40 cellular contexts compared by ENCODE assay signal in the genomic region with DNA sequence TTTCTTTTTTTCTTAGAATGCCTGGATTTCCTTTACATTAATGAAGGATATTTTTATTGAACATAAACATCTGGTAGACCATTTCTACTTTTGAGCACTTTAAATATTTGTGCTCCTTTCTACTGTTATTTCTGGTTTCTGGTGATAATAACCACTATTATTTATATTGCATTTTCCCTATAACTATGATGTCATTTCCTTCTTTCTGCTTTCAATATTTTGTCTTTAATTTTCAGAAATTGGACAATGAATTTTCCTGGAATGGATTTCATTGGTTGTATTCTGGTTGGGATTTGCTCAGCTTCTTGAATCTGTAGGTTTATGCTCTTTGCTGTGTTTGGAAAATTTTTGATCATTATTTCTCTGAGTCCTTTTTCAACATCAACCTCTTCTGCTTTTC. TPM values are rescaled to one million over a fixed set of nuclear protein-coding genes. Genes with fewer than 3 reads are reported as not detected.
DNase-seq lines count a peak whose midpoint lies in the region; ATAC-seq, FAIRE-seq and TF ChIP-seq lines count a peak whose summit lies in the region.
"Had no signal": no experiment of that assay in that cellular context is flagged by ENCODE, and none has a peak within 500 bp of the region (broad histone marks: within the 10 kb centered on the region; RNA-seq: fewer than 3 reads in every experiment).

No MANE protein-coding gene starts in this region.

- TF ChIP-seq EP300 in HepG2 (IDR thresholded peaks at IDR 0.05; ENCODE audit: low read depth in 2 of 2, low read length in 2 of 2) = no peak
- TF ChIP-seq EP300 in HepG2 (CRISPR knock-in tag; IDR thresholded peaks at IDR 0.05; ENCODE audit: borderline replicate concordance) = no peak

- POLR2A ChIA-PET in HepG2 (lab: Yijun Ruan, JAX) (no interaction called here), HEK293 (lab: Yijun Ruan, JAX) (no interaction called here), Panc1 (lab: Charles Lee) (no interaction called here)

- in situ Hi-C loops in HepG2 (cut with HindIII; ENCODE audit: extremely low pct_ligation_motif_present, low pct_unique_long_range_greater_than_20kb) = no loop called here
- in situ Hi-C loops in Panc1 (cut with HindIII; ENCODE audit: low pct_unique_long_range_greater_than_20kb, low sequenced_read_pairs) = no loop called here

- TF ChIP-seq CTCF in HepG2 (CRISPR knock-in tag; IDR thresholded peaks at IDR 0.05) (no peak), right lobe of liver (IDR thresholded peaks at IDR 0.05) (no peak), HEK293 (tag by site-specific recombination; IDR thresholded peaks at IDR 0.05) (no peak), Panc1 (IDR thresholded peaks at IDR 0.05) (no peak)

- H3K79me2 ChIP-seq in HepG2 (ENCODE audit: insufficient read depth, low read length) = no peaks in the 10 kb centered on the region

- H3K4me1 ChIP-seq in HepG2 (ENCODE audit: insufficient read depth, low read length) = peaks cover 68% of the 10 kb centered on the region
- H3K4me1 ChIP-seq in right lobe of liver = peaks cover 0 to 18% (median 9%) of the 10 kb centered on the region in 4 donors
- no peaks in the 10 kb centered on the region for H3K4me1 ChIP-seq in HEK293 (ENCODE audit: control insufficient read depth, insufficient read depth, low read length)
- no peaks in the 10 kb centered on the region for H3K4me1 ChIP-seq in Panc1 (ENCODE audit: control insufficient read depth, insufficient read depth, low read length)
- H3K4me1 ChIP-seq in small intestine (ENCODE audit: control insufficient read depth in 2 of 2, insufficient read depth in 1 of 2, low read depth in 1 of 2, low read length in 1 of 2) = no peaks in the 10 kb centered on the region
- H3K4me1 ChIP-seq: A549; BE2C; BLaER1; BLaER1 treated with 17β-estradiol and CSF1 and Interleukin-3, amounts not matched to agents 10 nM and 100 nM had no signal

- TF ChIP-seq RAD21 in HepG2 (CRISPR knock-in tag; IDR thresholded peaks at IDR 0.05) = no peak

- BruUV-seq in HepG2 (replicated peaks; lab: Mats Ljungman, UMichigan) (no TSS peak), Panc1 (replicated peaks; lab: Mats Ljungman, UMichigan) (TSS peak; percentile 44)

- no peak overlapping the region for H2AFZ ChIP-seq in HepG2 (ENCODE audit: low read length)

- DNase-seq in HepG2 (ENCODE audit: low spot score) = no peak
- no peak for DNase-seq in right lobe of liver
- no peak for DNase-seq in Panc1 (ENCODE audit: low read depth, low spot score)
- DNase-seq in small intestine = no peak
- DNase-seq in LoVo (ENCODE audit: low spot score) = no peak
- DNase-seq: 8988T; ACHN; AML-193; BE2C; C1 segment of cervical spinal cord; Caco-2; Calu3; CD4-positive, alpha-beta memory T cell; CD4-positive, alpha-beta T cell; CD4-positive, CD25-positive, alpha-beta regulatory T cell; CD8-positive, alpha-beta memory T cell; CD8-positive, alpha-beta T cell; COR-L47; DMS 273 treated with DMSO at 0.1 percent for 48 hours; DMS153; DMS53; DMS79; DMS79 treated with DMSO at 0.1 percent for 48 hours; DND-41; EL had no signal

- no peak for FAIRE-seq in HepG2 (lab: Jason Lieb, UNC)
- peak; percentile 26 for FAIRE-seq in small intestine (lab: Jason Lieb, UNC)
- FAIRE-seq: A204.1 had no signal

- ATAC-seq in HepG2 = no peak
- no peak for ATAC-seq in right lobe of liver
- ATAC-seq in Panc1 = no peak
- ATAC-seq in HG02870 (IDR thresholded peaks at IDR 0.05; ENCODE audit: unreplicated experiment) = no peak
- ATAC-seq in GM18505 (IDR thresholded peaks at IDR 0.05; ENCODE audit: unreplicated experiment) = no peak
- ATAC-seq: A549; CD8-positive, alpha-beta T cell had no signal

- no peak overlapping the region for H3K4me2 ChIP-seq in HepG2 (ENCODE audit: low read depth, low read length)
- H3K4me2 ChIP-seq: A549; BLaER1; BLaER1 treated with 17β-estradiol and CSF1 and Interleukin-3, amounts not matched to agents 10 nM and 100 nM had no signal

- no peaks in the 10 kb centered on the region for H3K9me3 ChIP-seq in HepG2 (ENCODE audit: low read length)
- H3K9me3 ChIP-seq in right lobe of liver = no peaks in the 10 kb centered on the region
- no peaks in the 10 kb centered on the region for H3K9me3 ChIP-seq in HEK293 (ENCODE audit: control insufficient read depth, insufficient read depth, low read depth, low read length)
- no peaks in the 10 kb centered on the region for H3K9me3 ChIP-seq in Panc1 (ENCODE audit: control insufficient read depth, insufficient read depth, low read depth, low read length)
- H3K9me3 ChIP-seq in small intestine (ENCODE audit: control insufficient read depth, low read depth) = no peaks in the 10 kb centered on the region
- H3K9me3 ChIP-seq: A549; BE2C; BLaER1; BLaER1 treated with 17β-estradiol and CSF1 and Interleukin-3, amounts not matched to agents 10 nM and 100 nM; Caco-2 had no signal

- H3K27me3 ChIP-seq in HepG2 (ENCODE audit: control insufficient read depth in 1 of 2, insufficient read depth in 2 of 2, low read length in 2 of 2) = no peaks in the 10 kb centered on the region
- no peaks in the 10 kb centered on the region for H3K27me3 ChIP-seq in right lobe of liver
- no peaks in the 10 kb centered on the region for H3K27me3 ChIP-seq in Panc1 (ENCODE audit: control insufficient read depth, insufficient read depth, low read length)
- no peaks in the 10 kb centered on the region for H3K27me3 ChIP-seq in small intestine (ENCODE audit: control insufficient read depth in 2 of 2, insufficient read depth in 2 of 2, low read length in 2 of 2)
- H3K27me3 ChIP-seq: BE2C; BLaER1; BLaER1 treated with 17β-estradiol and CSF1 and Interleukin-3, amounts not matched to agents 10 nM and 100 nM had no signal

- H3K36me3 ChIP-seq in HepG2 (replicated peaks in 1 of 2; ENCODE audit: control insufficient read depth in 1 of 2, insufficient read depth in 2 of 2, low read length in 2 of 2) = peaks cover 0 to under 1% of the 10 kb centered on the region in 2 experiments; a peak in 1 of 5 replicates
- no peaks in the 10 kb centered on the region for H3K36me3 ChIP-seq in right lobe of liver
- no peaks in the 10 kb centered on the region for H3K36me3 ChIP-seq in HEK293 (ENCODE audit: control insufficient read depth in 2 of 2, insufficient read depth in 1 of 2, low read length in 2 of 2)
- H3K36me3 ChIP-seq in Panc1 (ENCODE audit: control insufficient read depth, insufficient read depth, low read length) = no peaks in the 10 kb centered on the region
- no peaks in the 10 kb centered on the region for H3K36me3 ChIP-seq in small intestine (ENCODE audit: control insufficient read depth in 2 of 2, insufficient read depth in 2 of 2, low read length in 2 of 2)
- H3K36me3 ChIP-seq: BE2C had no signal

- no peaks in the 10 kb centered on the region for H4K20me1 ChIP-seq in HepG2 (ENCODE audit: insufficient read depth, low read length)
- H4K20me1 ChIP-seq: BLaER1; BLaER1 treated with 17β-estradiol and CSF1 and Interleukin-3, amounts not matched to agents 10 nM and 100 nM had no signal

- CTCF ChIA-PET in HepG2 (lab: Yijun Ruan, JAX; ENCODE audit: low intra/inter-chr PET ratio, low total read pairs) (no interaction called here), HEK293 (lab: Yijun Ruan, JAX) (no interaction called here), Panc1 (lab: Charles Lee) (no interaction called here)

- H3K4me3 ChIP-seq in HepG2 (replicated peaks in 1 of 3; ENCODE audit: insufficient read depth in 1 of 3, low read depth in 2 of 3, low read length in 3 of 3) = no peak overlapping the region
- no peak overlapping the region for H3K4me3 ChIP-seq in right lobe of liver
- H3K4me3 ChIP-seq in HEK293 (ENCODE audit: low read depth, low read length) = no peak overlapping the region
- no peak overlapping the region for H3K4me3 ChIP-seq in Panc1 (ENCODE audit: low read depth in 2 of 2, low read length in 2 of 2)
- H3K4me3 ChIP-seq in small intestine (ENCODE audit: low read depth in 1 of 2, low read length in 2 of 2) = no peak overlapping the region
- H3K4me3 ChIP-seq: A549; BLaER1; BLaER1 treated with 17β-estradiol and CSF1 and Interleukin-3, amounts not matched to agents 10 nM and 100 nM had no signal

- no peak overlapping the region for H3K9ac ChIP-seq in HepG2 (ENCODE audit: insufficient read depth, low read depth, low read length)
- H3K9ac ChIP-seq: BLaER1; BLaER1 treated with 17β-estradiol and CSF1 and Interleukin-3, amounts not matched to agents 10 nM and 100 nM had no signal

- H3K27ac ChIP-seq in HepG2 (ENCODE audit: extremely low read length, insufficient read depth, low read length) = no peak overlapping the region
- H3K27ac ChIP-seq in right lobe of liver = no peak overlapping the region
- H3K27ac ChIP-seq in HEK293 (ENCODE audit: extremely low read depth, low read depth, low read length) = no peak overlapping the region
- no peak overlapping the region for H3K27ac ChIP-seq in Panc1 (ENCODE audit: low read length)
- no peak overlapping the region for H3K27ac ChIP-seq in small intestine (ENCODE audit: low read depth in 1 of 2, low read length in 1 of 2)
- H3K27ac ChIP-seq: 22Rv1; A549; BLaER1; BLaER1 treated with 17β-estradiol and CSF1 and Interleukin-3, amounts not matched to agents 10 nM and 100 nM; C4-2B had no signal

- no peak for TF ChIP-seq POLR2A in HepG2 (IDR thresholded peaks at IDR 0.05; ENCODE audit: insufficient read depth in 1 of 2, low read depth in 2 of 2, low read length in 2 of 2)
- no peak for TF ChIP-seq POLR2A in right lobe of liver (IDR thresholded peaks at IDR 0.05)
- no peak for TF ChIP-seq POLR2A in GM18505 (IDR thresholded peaks at IDR 0.05; ENCODE audit: borderline replicate concordance, extremely low read depth, insufficient read depth, insufficient read length)

- intact Hi-C loops in HepG2 (cut with micrococcal nuclease; ENCODE audit: unreplicated experiment) = no loop called here
- intact Hi-C loops in right lobe of liver (cut with DNase I) = no loop called here
- intact Hi-C loops in Panc1 (cut with micrococcal nuclease; ENCODE audit: unreplicated experiment) = no loop called here

RNA-seq across cellular contexts. Expression of a gene that starts 5.2 kb away (rescaled TPM):
- 5.5 and 18.8 TPM in 2 replicates for total RNA-seq in HepG2 (2016; rRNA removed; fragmentation: Illumina TruSeq; extraction: Trizol)
- total RNA-seq in HepG2 (2016; cell fraction: cytosol; rRNA removed; fragmentation: Illumina TruSeq; extraction: Trizol; ENCODE audit: low read depth) = 13.1 and 13.6 TPM in 2 replicates
- 6.6 and 18.8 TPM in 2 replicates for total RNA-seq in HepG2 (2016; cell fraction: insoluble cytoplasmic fraction; rRNA removed; fragmentation: Illumina TruSeq; extraction: Trizol)
- total RNA-seq in HepG2 (2016; cell fraction: membrane; rRNA removed; fragmentation: Illumina TruSeq; extraction: Trizol) = 4.7 and 7.6 TPM in 2 replicates
- 87.8 and 89.7 TPM in 2 replicates for total RNA-seq in HepG2 (2016; cell fraction: nucleus; rRNA removed; fragmentation: Illumina TruSeq; extraction: Trizol)
- polyA plus RNA-seq in HepG2 (2011; rRNA removed) = 5.3 and 6.4 TPM in 2 replicates
- 4.5 and 5.0 TPM in 2 replicates for polyA plus RNA-seq in HepG2 (2011; cell fraction: cytosol; rRNA removed)
- polyA plus RNA-seq in HepG2 (2011; cell fraction: nucleus; rRNA removed) = 14.4 and 22.7 TPM in 2 replicates
- polyA plus RNA-seq in HepG2 (2012) = 3.9 and 5.7 TPM in 2 replicates
- 1.4 and 1.7 TPM in 2 replicates for polyA plus RNA-seq in HepG2 (2016; cell fraction: cytosol; fragmentation: Illumina TruSeq; extraction: Trizol; ENCODE audit: low read depth)
- 1.7 and 3.4 TPM in 2 replicates for polyA plus RNA-seq in HepG2 (2016; cell fraction: insoluble cytoplasmic fraction; fragmentation: Illumina TruSeq; extraction: Trizol; ENCODE audit: low read depth)
- polyA plus RNA-seq in HepG2 (2016; cell fraction: membrane; fragmentation: Illumina TruSeq; extraction: Trizol; ENCODE audit: low read depth) = 3.5 and 3.9 TPM in 2 replicates
- 10.0 and 13.8 TPM in 2 replicates for polyA plus RNA-seq in HepG2 (2016; cell fraction: nucleus; fragmentation: Illumina TruSeq; extraction: Trizol; ENCODE audit: insufficient read depth, low read depth)
- 17.3 and 25.1 TPM in 2 replicates for polyA minus RNA-seq in HepG2 (2011; rRNA and poly(A)+ RNA removed; ENCODE audit: low replicate concordance)
- 8.8 and 9.3 TPM in 2 replicates for polyA minus RNA-seq in HepG2 (2011; cell fraction: cytosol; rRNA and poly(A)+ RNA removed)
- 310 and 318 TPM in 2 replicates for polyA minus RNA-seq in HepG2 (2011; cell fraction: nucleus; rRNA and poly(A)+ RNA removed)
- 10 to 100 TPM in 3 of 6 experiments, 1 to 10 TPM in 3; 6.7 to 20.3 (median 10.1) TPM for total RNA-seq in right lobe of liver
- total RNA-seq in Panc1 (2021; ENCODE audit: unreplicated experiment) = 10.5 TPM
- polyA plus RNA-seq in Panc1 (2012; ENCODE audit: insufficient read length) = 5.6 TPM
- 1 to 10 TPM in 1 of 3 donors, not detected in 2; 2.6 TPM for polyA plus RNA-seq in small intestine

RNA-seq across cellular contexts. Expression of a gene that starts 20.1 kb away (rescaled TPM):
- total RNA-seq in HepG2 (2016; rRNA removed; fragmentation: Illumina TruSeq; extraction: Trizol) = 0.46 and 1.3 TPM in 2 replicates
- total RNA-seq in HepG2 (2016; cell fraction: cytosol; rRNA removed; fragmentation: Illumina TruSeq; extraction: Trizol; ENCODE audit: low read depth) = not detected in 2 replicates
- 0.15 and 1.4 TPM in 2 replicates for total RNA-seq in HepG2 (2016; cell fraction: insoluble cytoplasmic fraction; rRNA removed; fragmentation: Illumina TruSeq; extraction: Trizol)
- total RNA-seq in HepG2 (2016; cell fraction: membrane; rRNA removed; fragmentation: Illumina TruSeq; extraction: Trizol) = not detected in 2 replicates
- 9.6 and 11.5 TPM in 2 replicates for total RNA-seq in HepG2 (2016; cell fraction: nucleus; rRNA removed; fragmentation: Illumina TruSeq; extraction: Trizol)
- 0.27 and 0.33 TPM in 2 replicates for polyA plus RNA-seq in HepG2 (2011; rRNA removed)
- polyA plus RNA-seq in HepG2 (2011; cell fraction: cytosol; rRNA removed) = not detected in 2 replicates
- polyA plus RNA-seq in HepG2 (2011; cell fraction: nucleus; rRNA removed) = 0.85 and 1.1 TPM in 2 replicates
- polyA plus RNA-seq in HepG2 (2012) = not detected in 2 replicates
- not detected in 2 replicates for polyA plus RNA-seq in HepG2 (2016; cell fraction: cytosol; fragmentation: Illumina TruSeq; extraction: Trizol; ENCODE audit: low read depth)
- not detected in 2 replicates for polyA plus RNA-seq in HepG2 (2016; cell fraction: insoluble cytoplasmic fraction; fragmentation: Illumina TruSeq; extraction: Trizol; ENCODE audit: low read depth)
- not detected in 2 replicates for polyA plus RNA-seq in HepG2 (2016; cell fraction: membrane; fragmentation: Illumina TruSeq; extraction: Trizol; ENCODE audit: low read depth)
- 0.29 and 0.65 TPM in 2 replicates for polyA plus RNA-seq in HepG2 (2016; cell fraction: nucleus; fragmentation: Illumina TruSeq; extraction: Trizol; ENCODE audit: insufficient read depth, low read depth)
- 2.6 and 3.8 TPM in 2 replicates for polyA minus RNA-seq in HepG2 (2011; rRNA and poly(A)+ RNA removed; ENCODE audit: low replicate concordance)
- not detected in 2 replicates for polyA minus RNA-seq in HepG2 (2011; cell fraction: cytosol; rRNA and poly(A)+ RNA removed)
- polyA minus RNA-seq in HepG2 (2011; cell fraction: nucleus; rRNA and poly(A)+ RNA removed) = 42.8 and 44.7 TPM in 2 replicates
- 1 to 10 TPM in 2 of 6 experiments, under 1 TPM in 4; 0.51 to 2.4 (median 0.81) TPM for total RNA-seq in right lobe of liver
- total RNA-seq in Panc1 (2021; ENCODE audit: unreplicated experiment) = 0.39 TPM
- not detected for polyA plus RNA-seq in Panc1 (2012; ENCODE audit: insufficient read length)
- under 1 TPM in 1 of 3 donors, not detected in 2; 0.03 TPM for polyA plus RNA-seq in small intestine
- polyA plus RNA-seq: BJ; CD14-positive monocyte; CD4-positive, alpha-beta memory T cell; CD4-positive, CD25-positive, alpha-beta regulatory T cell; CD8-positive, alpha-beta memory T cell had no signal

RNA-seq across cellular contexts. Expression of a gene that starts 39.8 kb away (rescaled TPM):
- total RNA-seq in HepG2 (2016; rRNA removed; fragmentation: Illumina TruSeq; extraction: Trizol) (0.24 TPM in 1 of 2 replicates, not detected in the other), right lobe of liver (not detected), Panc1 (2021; ENCODE audit: unreplicated experiment) (not detected)
- total RNA-seq in HepG2 (2016; cell fraction: cytosol; rRNA removed; fragmentation: Illumina TruSeq; extraction: Trizol; ENCODE audit: low read depth) = 0.44 TPM in 1 of 2 replicates, not detected in the other
- not detected in 2 replicates for total RNA-seq in HepG2 (2016; cell fraction: insoluble cytoplasmic fraction; rRNA removed; fragmentation: Illumina TruSeq; extraction: Trizol)
- total RNA-seq in HepG2 (2016; cell fraction: membrane; rRNA removed; fragmentation: Illumina TruSeq; extraction: Trizol) = not detected in 2 replicates
- 0.81 TPM in 1 of 2 replicates, not detected in the other for total RNA-seq in HepG2 (2016; cell fraction: nucleus; rRNA removed; fragmentation: Illumina TruSeq; extraction: Trizol)
- polyA plus RNA-seq in HepG2 (2011; rRNA removed) (0.48 and 1.3 TPM in 2 replicates), small intestine (not detected)
- polyA plus RNA-seq in HepG2 (2011; cell fraction: cytosol; rRNA removed) = 0.97 and 1.1 TPM in 2 replicates
- 1.5 and 2.1 TPM in 2 replicates for polyA plus RNA-seq in HepG2 (2011; cell fraction: nucleus; rRNA removed)
- polyA plus RNA-seq in HepG2 (2012) = 0.77 and 1.9 TPM in 2 replicates
- not detected in 2 replicates for polyA plus RNA-seq in HepG2 (2016; cell fraction: cytosol; fragmentation: Illumina TruSeq; extraction: Trizol; ENCODE audit: low read depth)
- polyA plus RNA-seq in HepG2 (2016; cell fraction: insoluble cytoplasmic fraction; fragmentation: Illumina TruSeq; extraction: Trizol; ENCODE audit: low read depth) = not detected in 2 replicates
- not detected in 2 replicates for polyA plus RNA-seq in HepG2 (2016; cell fraction: membrane; fragmentation: Illumina TruSeq; extraction: Trizol; ENCODE audit: low read depth)
- polyA plus RNA-seq in HepG2 (2016; cell fraction: nucleus; fragmentation: Illumina TruSeq; extraction: Trizol; ENCODE audit: insufficient read depth, low read depth) = not detected in 2 replicates
- polyA minus RNA-seq in HepG2 (2011; rRNA and poly(A)+ RNA removed; ENCODE audit: low replicate concordance) = 0.76 and 5.4 TPM in 2 replicates
- polyA minus RNA-seq in HepG2 (2011; cell fraction: cytosol; rRNA and poly(A)+ RNA removed) = not detected in 2 replicates
- 4.0 and 4.8 TPM in 2 replicates for polyA minus RNA-seq in HepG2 (2011; cell fraction: nucleus; rRNA and poly(A)+ RNA removed)
- not detected for polyA plus RNA-seq in Panc1 (2012; ENCODE audit: insufficient read length)
- total RNA-seq: A172; A673; B cell; Calu3; CD4-positive, alpha-beta memory T cell; CD4-positive, alpha-beta T cell; CD4-positive, CD25-positive, alpha-beta regulatory T cell; CD8-positive, alpha-beta memory T cell; CD8-positive, alpha-beta T cell; Daoy had no signal
- polyA plus RNA-seq: CD14-positive monocyte; CD4-positive, alpha-beta memory T cell; CD4-positive, CD25-positive, alpha-beta regulatory T cell; CD8-positive, alpha-beta memory T cell had no signal

RNA-seq across cellular contexts. Expression of a gene that starts 40.0 kb away (rescaled TPM):
- total RNA-seq in HepG2 (2016; rRNA removed; fragmentation: Illumina TruSeq; extraction: Trizol) = 1.2 and 2.3 TPM in 2 replicates
- 2.2 and 3.3 TPM in 2 replicates for total RNA-seq in HepG2 (2016; cell fraction: cytosol; rRNA removed; fragmentation: Illumina TruSeq; extraction: Trizol; ENCODE audit: low read depth)
- total RNA-seq in HepG2 (2016; cell fraction: insoluble cytoplasmic fraction; rRNA removed; fragmentation: Illumina TruSeq; extraction: Trizol) = 1.6 and 1.8 TPM in 2 replicates
- total RNA-seq in HepG2 (2016; cell fraction: membrane; rRNA removed; fragmentation: Illumina TruSeq; extraction: Trizol) = 1.1 and 1.9 TPM in 2 replicates
- total RNA-seq in HepG2 (2016; cell fraction: nucleus; rRNA removed; fragmentation: Illumina TruSeq; extraction: Trizol) = 9.0 and 10.0 TPM in 2 replicates
- polyA plus RNA-seq in HepG2 (2011; rRNA removed) = 5.4 and 6.0 TPM in 2 replicates
- 1.1 and 2.5 TPM in 2 replicates for polyA plus RNA-seq in HepG2 (2011; cell fraction: cytosol; rRNA removed)
- 15.3 and 20.3 TPM in 2 replicates for polyA plus RNA-seq in HepG2 (2011; cell fraction: nucleus; rRNA removed)
- polyA plus RNA-seq in HepG2 (2012) = 2.8 and 3.5 TPM in 2 replicates
- 2.4 and 2.6 TPM in 2 replicates for polyA plus RNA-seq in HepG2 (2016; cell fraction: cytosol; fragmentation: Illumina TruSeq; extraction: Trizol; ENCODE audit: low read depth)
- 1.0 TPM in 1 of 2 replicates, not detected in the other for polyA plus RNA-seq in HepG2 (2016; cell fraction: insoluble cytoplasmic fraction; fragmentation: Illumina TruSeq; extraction: Trizol; ENCODE audit: low read depth)
- 1.7 and 3.2 TPM in 2 replicates for polyA plus RNA-seq in HepG2 (2016; cell fraction: membrane; fragmentation: Illumina TruSeq; extraction: Trizol; ENCODE audit: low read depth)
- polyA plus RNA-seq in HepG2 (2016; cell fraction: nucleus; fragmentation: Illumina TruSeq; extraction: Trizol; ENCODE audit: insufficient read depth, low read depth) = 9.3 and 13.9 TPM in 2 replicates
- polyA minus RNA-seq in HepG2 (2011; rRNA and poly(A)+ RNA removed; ENCODE audit: low replicate concordance) = 13.4 and 16.6 TPM in 2 replicates
- 1.6 TPM in 1 of 2 replicates, not detected in the other for polyA minus RNA-seq in HepG2 (2011; cell fraction: cytosol; rRNA and poly(A)+ RNA removed)
- polyA minus RNA-seq in HepG2 (2011; cell fraction: nucleus; rRNA and poly(A)+ RNA removed) = 46.4 and 48.7 TPM in 2 replicates
- total RNA-seq in right lobe of liver = 1 to 10 TPM in 2 of 6 experiments, under 1 TPM in 4; 0.68 to 1.6 (median 0.99) TPM
- total RNA-seq in Panc1 (2021; ENCODE audit: unreplicated experiment) = 1.1 TPM
- 0.90 TPM for polyA plus RNA-seq in Panc1 (2012; ENCODE audit: insufficient read length)
- 1 to 10 TPM in 2 of 3 donors, not detected in 1; 1.3 to 1.5 TPM for polyA plus RNA-seq in small intestine
- total RNA-seq: CD4-positive, alpha-beta T cell; CD8-positive, alpha-beta T cell had no signal
- polyA plus RNA-seq: CD14-positive monocyte had no signal

RNA-seq across cellular contexts. Expression of a gene that starts 49.8 kb away (rescaled TPM):
- 0.32 and 2.3 TPM in 2 replicates for total RNA-seq in HepG2 (2016; rRNA removed; fragmentation: Illumina TruSeq; extraction: Trizol)
- not detected in 2 replicates for total RNA-seq in HepG2 (2016; cell fraction: cytosol; rRNA removed; fragmentation: Illumina TruSeq; extraction: Trizol; ENCODE audit: low read depth)
- total RNA-seq in HepG2 (2016; cell fraction: insoluble cytoplasmic fraction; rRNA removed; fragmentation: Illumina TruSeq; extraction: Trizol) = 0.15 and 1.6 TPM in 2 replicates
- 0.19 and 0.21 TPM in 2 replicates for total RNA-seq in HepG2 (2016; cell fraction: membrane; rRNA removed; fragmentation: Illumina TruSeq; extraction: Trizol)
- 13.3 and 14.1 TPM in 2 replicates for total RNA-seq in HepG2 (2016; cell fraction: nucleus; rRNA removed; fragmentation: Illumina TruSeq; extraction: Trizol)
- 0.86 and 1.1 TPM in 2 replicates for polyA plus RNA-seq in HepG2 (2011; rRNA removed)
- polyA plus RNA-seq in HepG2 (2011; cell fraction: cytosol; rRNA removed) = 0.07 and 0.17 TPM in 2 replicates
- polyA plus RNA-seq in HepG2 (2011; cell fraction: nucleus; rRNA removed) = 2.7 TPM in 2 replicates
- polyA plus RNA-seq in HepG2 (2012) = 0.68 and 0.76 TPM in 2 replicates
- 0.09 and 0.14 TPM in 2 replicates for polyA plus RNA-seq in HepG2 (2016; cell fraction: cytosol; fragmentation: Illumina TruSeq; extraction: Trizol; ENCODE audit: low read depth)
- polyA plus RNA-seq in HepG2 (2016; cell fraction: insoluble cytoplasmic fraction; fragmentation: Illumina TruSeq; extraction: Trizol; ENCODE audit: low read depth) = 0.33 and 0.84 TPM in 2 replicates
- 0.31 TPM in 1 of 2 replicates, not detected in the other for polyA plus RNA-seq in HepG2 (2016; cell fraction: membrane; fragmentation: Illumina TruSeq; extraction: Trizol; ENCODE audit: low read depth)
- polyA plus RNA-seq in HepG2 (2016; cell fraction: nucleus; fragmentation: Illumina TruSeq; extraction: Trizol; ENCODE audit: insufficient read depth, low read depth) = 3.8 and 5.2 TPM in 2 replicates
- 2.8 and 4.2 TPM in 2 replicates for polyA minus RNA-seq in HepG2 (2011; rRNA and poly(A)+ RNA removed; ENCODE audit: low replicate concordance)
- not detected in 2 replicates for polyA minus RNA-seq in HepG2 (2011; cell fraction: cytosol; rRNA and poly(A)+ RNA removed)
- polyA minus RNA-seq in HepG2 (2011; cell fraction: nucleus; rRNA and poly(A)+ RNA removed) = 61.7 and 70.6 TPM in 2 replicates
- 1 to 10 TPM in 3 of 6 experiments, under 1 TPM in 3; 0.81 to 4.2 (median 1.6) TPM for total RNA-seq in right lobe of liver
- 1.4 TPM for total RNA-seq in Panc1 (2021; ENCODE audit: unreplicated experiment)
- 0.55 TPM for polyA plus RNA-seq in Panc1 (2012; ENCODE audit: insufficient read length)
- polyA plus RNA-seq in small intestine = 1 to 10 TPM in 1 of 3 donors, under 1 TPM in 2; 0.67 to 1.1 (median 0.85) TPM
- total RNA-seq: Daoy had no signal
